1 cellular context compared by ENCODE assay signal in the genomic region with DNA sequence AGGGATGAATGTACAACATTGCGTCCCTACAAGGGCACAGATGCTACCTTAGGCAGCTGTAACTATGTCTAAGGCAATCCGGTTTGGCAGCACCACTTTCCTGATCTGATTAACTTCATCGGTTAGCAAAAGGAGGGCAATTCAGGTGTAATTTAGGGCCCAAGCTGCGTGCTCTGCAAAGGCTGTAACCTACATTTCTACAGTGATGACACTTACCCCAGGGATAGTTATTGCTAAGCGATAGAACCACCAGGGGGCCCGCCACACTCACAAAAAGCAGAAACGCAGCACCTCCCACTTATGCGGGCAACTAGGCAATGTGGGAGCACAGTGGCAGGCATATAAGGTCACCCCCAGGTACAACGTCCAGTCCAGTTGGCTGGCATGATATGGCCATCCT.
A peak's percentile ranks its signal among the peaks of the same experiment; 100 is the strongest.
TF ChIP-seq lines count a peak whose summit lies in the region.

No MANE protein-coding gene starts in this region.

TF ChIP-seq in K562, 482 proteins besides CTCF, POLR2A, EP300 and RAD21 (continued from another document):
- TF ChIP-seq, protein P1, sequence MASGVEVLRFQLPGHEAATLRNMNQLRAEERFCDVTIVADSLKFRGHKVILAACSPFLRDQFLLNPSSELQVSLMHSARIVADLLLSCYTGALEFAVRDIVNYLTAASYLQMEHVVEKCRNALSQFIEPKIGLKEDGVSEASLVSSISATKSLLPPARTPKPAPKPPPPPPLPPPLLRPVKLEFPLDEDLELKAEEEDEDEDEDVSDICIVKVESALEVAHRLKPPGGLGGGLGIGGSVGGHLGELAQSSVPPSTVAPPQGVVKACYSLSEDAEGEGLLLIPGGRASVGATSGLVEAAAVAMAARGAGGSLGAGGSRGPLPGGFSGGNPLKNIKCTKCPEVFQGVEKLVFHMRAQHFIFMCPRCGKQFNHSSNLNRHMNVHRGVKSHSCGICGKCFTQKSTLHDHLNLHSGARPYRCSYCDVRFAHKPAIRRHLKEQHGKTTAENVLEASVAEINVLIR (CRISPR knock-in tag; IDR thresholded peaks at IDR 0.05) = no peak
- peak; percentile 68 for TF ChIP-seq SMC3 (conservative IDR thresholded peaks at IDR 0.05; ENCODE audit: insufficient read depth, low read depth, low read length)
- TF ChIP-seq, protein P2, sequence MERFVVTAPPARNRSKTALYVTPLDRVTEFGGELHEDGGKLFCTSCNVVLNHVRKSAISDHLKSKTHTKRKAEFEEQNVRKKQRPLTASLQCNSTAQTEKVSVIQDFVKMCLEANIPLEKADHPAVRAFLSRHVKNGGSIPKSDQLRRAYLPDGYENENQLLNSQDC (CRISPR knock-in tag; IDR thresholded peaks at IDR 0.05) = no peak
